ENCODE assay signal across 10 cellular contexts in the genomic region with DNA sequence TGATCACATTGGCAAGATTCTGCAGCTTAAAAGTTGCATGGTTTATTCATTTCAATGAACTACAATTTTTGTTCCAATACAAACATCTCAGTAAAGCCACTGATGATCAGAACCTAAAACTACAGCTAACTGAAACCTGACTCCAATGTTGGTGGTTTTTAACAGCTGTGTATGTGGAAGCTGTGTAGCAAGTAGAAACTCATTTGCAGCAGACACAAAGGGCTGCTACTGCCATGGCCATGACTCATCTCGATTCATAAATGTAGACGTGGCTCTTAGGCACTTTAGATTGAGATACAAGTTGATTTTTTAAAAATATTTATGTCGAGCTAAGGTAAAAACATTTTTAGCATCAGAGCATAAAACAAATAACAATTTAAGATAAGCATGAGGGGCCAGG. TPM values are rescaled to one million over a fixed set of nuclear protein-coding genes. Genes with fewer than 3 reads are reported as not detected.
DNase-seq lines count a peak whose midpoint lies in the region; ATAC-seq and TF ChIP-seq lines count a peak whose summit lies in the region.
"Had no signal": no experiment of that assay in that cellular context is flagged by ENCODE, and none has a peak within 500 bp of the region (broad histone marks: within the 10 kb centered on the region; RNA-seq: fewer than 3 reads in every experiment).

No MANE protein-coding gene starts in this region.

- peaks cover 6% of the 10 kb centered on the region for H3K27me3 Mint-ChIP-seq in activated naive CD4-positive, alpha-beta T cell treated with anti-CD3 and anti-CD28 coated beads, Interleukin-2, amount 10 ng/mL, durations not matched to agents 7 days and 5 days
- H3K27me3 Mint-ChIP-seq in naive thymus-derived CD4-positive, alpha-beta T cell: peaks cover 2 to 28% (median 16%) of the 10 kb centered on the region in 5 donors

- H3K4me3 Mint-ChIP-seq in activated naive CD4-positive, alpha-beta T cell treated with anti-CD3 and anti-CD28 coated beads, Interleukin-2, amount 10 ng/mL, durations not matched to agents 7 days and 5 days: no peak overlapping the region
- no peak overlapping the region for H3K4me3 Mint-ChIP-seq in naive thymus-derived CD4-positive, alpha-beta T cell

- no peak for TF ChIP-seq CTCF in AG04449 (IDR thresholded peaks at IDR 0.05; ENCODE audit: insufficient read depth, low read length, missing control alignments)
- no peak for TF ChIP-seq CTCF in mammary epithelial cell (conservative IDR thresholded peaks at IDR 0.05 in 1 of 2, IDR thresholded peaks at IDR 0.05 in 1 of 2; ENCODE audit: extremely low read depth in 1 of 2, insufficient read depth in 1 of 2, low read depth in 1 of 2, low read length in 2 of 2)

- no peaks in the 10 kb centered on the region for H3K36me3 Mint-ChIP-seq in activated naive CD4-positive, alpha-beta T cell treated with anti-CD3 and anti-CD28 coated beads, Interleukin-2, amount 10 ng/mL, durations not matched to agents 7 days and 5 days
- no peaks in the 10 kb centered on the region for H3K36me3 Mint-ChIP-seq in naive thymus-derived CD4-positive, alpha-beta T cell

- POLR2A ChIA-PET in AG04449 (lab: Yijun Ruan, JAX): interaction anchor here (0.8 kb wide), 1 partner anchor 66 kb away, joined by 3 read pairs; no protein-coding TSS in a partner anchor
- POLR2A ChIA-PET in naive thymus-derived CD4-positive, alpha-beta T cell (lab: Charles Lee): interaction anchor here (0.9 kb wide), 1 partner anchor 22 kb away, joined by 3 read pairs; no protein-coding TSS in a partner anchor

- DNase-seq in AG04449 (ENCODE audit: low read depth, low spot score): peak; percentile 92
- peak; percentile 77 for DNase-seq in HT1080 (ENCODE audit: low read depth)
- peak; percentile 93 for DNase-seq in mammary epithelial cell
- DNase-seq in activated naive CD4-positive, alpha-beta T cell treated with anti-CD3 and anti-CD28 coated beads, Interleukin-2, amount 10 ng/mL, durations not matched to agents 7 days and 5 days: no peak
- no peak for DNase-seq in activated CD8-positive, alpha-beta memory T cell treated with anti-CD3 and anti-CD28 coated beads, Interleukin-2, amount 50 U/mL, for 48 hours
- no peak for DNase-seq in naive thymus-derived CD4-positive, alpha-beta T cell
- DNase-seq in activated CD4-positive, alpha-beta T cell treated with anti-CD3 and anti-CD28 coated beads, Interleukin-2, amount 50 U/mL, for 48 hours: no peak
- DNase-seq: activated naive CD4-positive, alpha-beta T cell treated with Interleukin-2 at 50 U/mL for 16 hours; Calu3 had no signal

- no peak overlapping the region for H2AFZ ChIP-seq in mammary epithelial cell (ENCODE audit: low read depth, low read length)

- no peak overlapping the region for H3K27ac Mint-ChIP-seq in activated naive CD4-positive, alpha-beta T cell treated with anti-CD3 and anti-CD28 coated beads, Interleukin-2, amount 10 ng/mL, durations not matched to agents 7 days and 5 days
- H3K27ac Mint-ChIP-seq in naive thymus-derived CD4-positive, alpha-beta T cell: no peak overlapping the region

- H3K4me2 ChIP-seq in mammary epithelial cell (ENCODE audit: insufficient read depth, low read depth, low read length): no peak overlapping the region

- intact Hi-C loops in mammary epithelial cell (cut with micrococcal nuclease): no loop called here
- intact Hi-C loops in naive thymus-derived CD4-positive, alpha-beta T cell (cut with micrococcal nuclease): no loop called here

- BruUV-seq in mammary epithelial cell (replicated peaks; lab: Mats Ljungman, UMichigan): no TSS peak

- CTCF ChIA-PET in AG04449 (lab: Yijun Ruan, JAX) (interaction anchor here (0.7 to 2.3 kb wide), 4 partner anchors 18 to 399 kb away, joined by 3 to 5 read pairs (median 4); no protein-coding TSS in a partner anchor), mammary epithelial cell (lab: Charles Lee; ENCODE audit: low non-redundant PET) (no interaction called here)
- CTCF ChIA-PET in activated naive CD4-positive, alpha-beta T cell treated with anti-CD3 and anti-CD28 coated beads, Interleukin-2, amount 10 ng/mL, durations not matched to agents 7 days and 5 days (lab: Charles Lee): no interaction called here
- CTCF ChIA-PET in naive thymus-derived CD4-positive, alpha-beta T cell (lab: Charles Lee): no interaction called here

- no peaks in the 10 kb centered on the region for H4K20me1 ChIP-seq in mammary epithelial cell (ENCODE audit: insufficient read depth, low read length)

- H3K4me3 ChIP-seq in AG04449 (ENCODE audit: low read depth, low read length) (no peak overlapping the region), mammary epithelial cell (replicated peaks in 1 of 3; ENCODE audit: insufficient read depth in 1 of 3, low read depth in 2 of 3, low read length in 3 of 3) (no peak overlapping the region)
- no peak overlapping the region for H3K4me3 ChIP-seq in naive thymus-derived CD4-positive, alpha-beta T cell (ENCODE audit: low read length)

- peaks cover 35% of the 10 kb centered on the region for H3K4me1 ChIP-seq in mammary epithelial cell (ENCODE audit: insufficient read depth, low read length)
- no peaks in the 10 kb centered on the region for H3K4me1 ChIP-seq in naive thymus-derived CD4-positive, alpha-beta T cell (ENCODE audit: control insufficient read depth in 2 of 2, insufficient read depth in 2 of 2, low read length in 2 of 2)

- H3K36me3 ChIP-seq in mammary epithelial cell (ENCODE audit: insufficient read depth, low read length): no peaks in the 10 kb centered on the region
- H3K36me3 ChIP-seq in naive thymus-derived CD4-positive, alpha-beta T cell (ENCODE audit: control insufficient read depth in 2 of 3, insufficient read depth in 3 of 3, low read length in 3 of 3): no peaks in the 10 kb centered on the region

- peak overlapping the region; percentile 59 for H3K27ac ChIP-seq in mammary epithelial cell (ENCODE audit: insufficient read depth, low read depth, low read length)
- H3K27ac ChIP-seq in naive thymus-derived CD4-positive, alpha-beta T cell (ENCODE audit: low read depth, low read length): no peak overlapping the region

- H3K9me3 Mint-ChIP-seq in activated naive CD4-positive, alpha-beta T cell treated with anti-CD3 and anti-CD28 coated beads, Interleukin-2, amount 10 ng/mL, durations not matched to agents 7 days and 5 days: no peaks in the 10 kb centered on the region
- H3K9me3 Mint-ChIP-seq in naive thymus-derived CD4-positive, alpha-beta T cell: no peaks in the 10 kb centered on the region

- no peaks in the 10 kb centered on the region for H3K79me2 ChIP-seq in mammary epithelial cell (ENCODE audit: insufficient read depth, low read length)

- no peaks in the 10 kb centered on the region for H3K9me3 ChIP-seq in mammary epithelial cell (replicated peaks; ENCODE audit: insufficient read depth, low read length)
- H3K9me3 ChIP-seq in naive thymus-derived CD4-positive, alpha-beta T cell (ENCODE audit: control insufficient read depth in 2 of 3, low read length in 3 of 3): no peaks in the 10 kb centered on the region

- ATAC-seq in GM19395 (IDR thresholded peaks at IDR 0.05; ENCODE audit: unreplicated experiment): peak; percentile 83
- ATAC-seq in naive thymus-derived CD4-positive, alpha-beta T cell: no peak

- H3K4me1 Mint-ChIP-seq in activated naive CD4-positive, alpha-beta T cell treated with anti-CD3 and anti-CD28 coated beads, Interleukin-2, amount 10 ng/mL, durations not matched to agents 7 days and 5 days: no peaks in the 10 kb centered on the region
- no peaks in the 10 kb centered on the region for H3K4me1 Mint-ChIP-seq in naive thymus-derived CD4-positive, alpha-beta T cell

- H3K9ac ChIP-seq in mammary epithelial cell (ENCODE audit: insufficient read depth, low read length): no peak overlapping the region

- H3K27me3 ChIP-seq in mammary epithelial cell (ENCODE audit: insufficient read depth, low read length): no peaks in the 10 kb centered on the region
- H3K27me3 ChIP-seq in naive thymus-derived CD4-positive, alpha-beta T cell (ENCODE audit: control insufficient read depth in 2 of 2, insufficient read depth in 2 of 2, low read length in 2 of 2): no peaks in the 10 kb centered on the region

- 3% methylated on average over 3 of the region's 3 CpGs for WGBS in mammary epithelial cell (ENCODE audit: low coverage, missing lambda C conversion rate)

- in situ Hi-C loops in mammary epithelial cell (cut with MboI; ENCODE audit: low sequenced_read_pairs in 2 of 2): no loop called here

- dilution Hi-C loops in mammary epithelial cell (cut with HindIII; ENCODE audit: low sequenced_read_pairs): loop anchor here (10.0 kb wide), 2 partner anchors 73 to 163 kb away; no protein-coding TSS in a partner anchor

RNA-seq across cellular contexts. Expression of a gene that starts 19.5 kb away (rescaled TPM):
- 21.1 and 24.5 TPM in 2 replicates for total RNA-seq in HT1080 (2014; rRNA removed; shearing (Covaris generic))
- polyA plus RNA-seq in HT1080 (2015; cell fraction: cytosol; rRNA removed): 20.1 and 40.1 TPM in 2 replicates
- 35.6 and 44.8 TPM in 2 replicates for polyA plus RNA-seq in HT1080 (2015; cell fraction: nucleus; rRNA removed)
- 10 to 100 TPM; 44.4 to 54.0 TPM for total RNA-seq in mammary epithelial cell
- 12.0 TPM for polyA plus RNA-seq in mammary epithelial cell
- polyA minus RNA-seq in mammary epithelial cell: 39.8 TPM
- total RNA-seq in naive thymus-derived CD4-positive, alpha-beta T cell: 10 to 100 TPM; 52.1 to 81.2 (median 58.2) TPM
- 10 to 100 TPM in 1 of 2 donors, 1 to 10 TPM in 1; 4.5 to 12.7 TPM for polyA plus RNA-seq in naive thymus-derived CD4-positive, alpha-beta T cell

Comparison
In these comparisons a context has a peak if more than half of its experiments do, and no peak if none do; other contexts are left out.
1. DNase-seq: peak in AG04449 (single experiment), HT1080 (single experiment) and mammary epithelial cell (single experiment); none in activated naive CD4-positive, alpha-beta T cell treated with anti-CD3 and anti-CD28 coated beads, Interleukin-2, amount 10 ng/mL, durations not matched to agents 7 days and 5 days (single experiment), activated CD8-positive, alpha-beta memory T cell treated with anti-CD3 and anti-CD28 coated beads, Interleukin-2, amount 50 U/mL, for 48 hours (single experiment), naive thymus-derived CD4-positive, alpha-beta T cell (0 of 9) and activated CD4-positive, alpha-beta T cell treated with anti-CD3 and anti-CD28 coated beads, Interleukin-2, amount 50 U/mL, for 48 hours (0 of 2).